ENCODE assay signal across 22 cellular contexts in the genomic region with DNA sequence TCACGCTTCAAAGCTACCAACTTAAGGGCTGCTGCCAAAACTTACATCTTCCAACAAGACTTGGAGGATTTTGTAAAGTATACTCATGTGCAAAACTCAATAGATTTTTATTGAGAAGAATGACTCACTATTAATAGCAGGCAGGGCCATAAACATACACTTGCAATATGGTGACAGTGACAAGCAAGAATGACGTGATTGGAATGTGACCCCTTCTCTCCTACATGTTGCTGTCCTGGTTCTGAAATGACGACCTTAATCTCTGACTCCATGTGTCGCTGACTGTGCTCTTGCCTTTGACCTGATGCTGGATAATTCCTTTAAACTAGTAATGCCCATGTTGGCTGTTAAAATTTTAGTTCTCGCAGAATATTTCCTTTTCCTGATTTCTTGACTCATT.
DNase-seq lines count a peak whose midpoint lies in the region; ATAC-seq, FAIRE-seq and TF ChIP-seq lines count a peak whose summit lies in the region.
"Had no signal": no experiment of that assay in that cellular context is flagged by ENCODE, and none has a peak within 500 bp of the region (broad histone marks: within the 10 kb centered on the region; RNA-seq: fewer than 3 reads in every experiment).

No MANE protein-coding gene starts in this region.

- peak in 3 of 4 donors; percentile 33 to 57 (median 35) for ATAC-seq in psoas muscle
- ATAC-seq: activated naive CD8-positive, alpha-beta T cell treated with anti-CD3 and anti-CD28 coated beads, Interleukin-2, amount 50 U/mL, for 24 hours; natural killer cell treated with Interleukin-12 subunit alpha and Interleukin-12 subunit beta and Interleukin-15 and Interleukin-18, amount 100 ng/mL, for 72 hours; stimulated activated naive CD8-positive, alpha-beta T cell treated with anti-CD3 and anti-CD28 coated beads, Interleukin-15, amount 100 ng/mL, for 72 hours had no signal

- no peaks in the 10 kb centered on the region for H3K36me3 Mint-ChIP-seq in activated naive CD8-positive, alpha-beta T cell treated with anti-CD3 and anti-CD28 coated beads for 36 hours
- H3K36me3 Mint-ChIP-seq: natural killer cell treated with Interleukin-12 subunit alpha and Interleukin-12 subunit beta and Interleukin-15 and Interleukin-18, amount 100 ng/mL, for 72 hours had no signal

- TF ChIP-seq EP300 in Ishikawa (IDR thresholded peaks at IDR 0.05; ENCODE audit: borderline replicate concordance): no peak

- 44 to 68% (median 61%) methylated on average over 5 of the region's 5 CpGs for WGBS in psoas muscle, 3 donors

- intact Hi-C loops in psoas muscle (cut with DNase I): no loop called here

- no peak overlapping the region for H3K4me3 ChIP-seq in psoas muscle
- H3K4me3 ChIP-seq: prostate gland, upper lobe of left lung had no signal

- no peaks in the 10 kb centered on the region for H3K36me3 ChIP-seq in psoas muscle (ENCODE audit: insufficient read depth in 1 of 2, low read depth in 1 of 2)
- H3K36me3 ChIP-seq: prostate gland, upper lobe of left lung had no signal

- no peak for TF ChIP-seq POLR2A in GM12891 (IDR thresholded peaks at IDR 0.05; ENCODE audit: low read depth, low read length)

- no peak overlapping the region for H3K27ac Mint-ChIP-seq in activated naive CD8-positive, alpha-beta T cell treated with anti-CD3 and anti-CD28 coated beads for 36 hours
- H3K27ac Mint-ChIP-seq: activated naive CD8-positive, alpha-beta T cell treated with anti-CD3 and anti-CD28 coated beads, Interleukin-2, amount 50 U/mL, for 24 hours; CD4-positive, alpha-beta T cell; endodermal cell; natural killer cell treated with Interleukin-12 subunit alpha and Interleukin-12 subunit beta and Interleukin-15 and Interleukin-18, amount 100 ng/mL, for 72 hours; stimulated activated naive CD8-positive, alpha-beta T cell treated with anti-CD3 and anti-CD28 coated beads, Interleukin-15, amount 100 ng/mL, for 72 hours had no signal

- no peaks in the 10 kb centered on the region for H3K4me1 Mint-ChIP-seq in activated naive CD8-positive, alpha-beta T cell treated with anti-CD3 and anti-CD28 coated beads for 36 hours
- H3K4me1 Mint-ChIP-seq: activated naive CD8-positive, alpha-beta T cell treated with anti-CD3 and anti-CD28 coated beads, Interleukin-2, amount 50 U/mL, for 24 hours; stimulated activated naive CD8-positive, alpha-beta T cell treated with anti-CD3 and anti-CD28 coated beads, Interleukin-15, amount 100 ng/mL, for 72 hours had no signal

- H3K27me3 ChIP-seq in psoas muscle (ENCODE audit: insufficient read depth in 3 of 3, low read length in 2 of 3): no peaks in the 10 kb centered on the region
- H3K27me3 ChIP-seq: upper lobe of left lung had no signal

- DNase-seq in GM12891 (ENCODE audit: insufficient read length, low spot score) (no peak), dermis microvascular lymphatic vessel endothelial cell (ENCODE audit: low read depth in 2 of 2) (peak; percentile 1 to 4), psoas muscle (no peak), AG20443 (ENCODE audit: low spot score) (no peak)
- no peak for DNase-seq in activated naive CD8-positive, alpha-beta T cell treated with anti-CD3 and anti-CD28 coated beads for 36 hours
- no peak for DNase-seq in activated CD4-positive, alpha-beta T cell treated with anti-CD3 and anti-CD28 coated beads, Interleukin-2, amount 50 U/mL, for 4 hours
- no peak for DNase-seq in stimulated activated CD8-positive, alpha-beta memory T cell treated with anti-CD3 and anti-CD28 coated beads, Interleukin-4, amount 100 ng/mL, for 48 hours
- DNase-seq: activated naive CD8-positive, alpha-beta T cell treated with anti-CD3 and anti-CD28 coated beads, Interleukin-2, amount 50 U/mL, for 24 hours; CD4-positive, alpha-beta T cell; central memory CD4-positive, alpha-beta T cell; DMS79 treated with DMSO at 0.1 percent for 48 hours; endodermal cell; foreskin melanocyte; mammary epithelial cell; NCI-H1694; stimulated activated CD4-positive, alpha-beta T cell treated with anti-CD3 and anti-CD28 coated beads, Interleukin-15, amount 100 ng/mL, for 24 hours; stimulated activated naive CD8-positive, alpha-beta T cell treated with anti-CD3 and anti-CD28 coated beads, Interleukin-15, amount 100 ng/mL, for 72 hours; upper lobe of left lung had no signal

- no peaks in the 10 kb centered on the region for H3K9me3 ChIP-seq in psoas muscle
- H3K9me3 ChIP-seq: prostate gland, upper lobe of left lung had no signal

- no peak for TF ChIP-seq CTCF in psoas muscle (IDR thresholded peaks at IDR 0.05)

- H3K4me1 ChIP-seq in psoas muscle: peaks cover 11% of the 10 kb centered on the region
- H3K4me1 ChIP-seq: prostate gland had no signal

- H3K4me3 Mint-ChIP-seq in activated naive CD8-positive, alpha-beta T cell treated with anti-CD3 and anti-CD28 coated beads for 36 hours: no peak overlapping the region
- H3K4me3 Mint-ChIP-seq: activated naive CD8-positive, alpha-beta T cell treated with anti-CD3 and anti-CD28 coated beads, Interleukin-2, amount 50 U/mL, for 24 hours; CD4-positive, alpha-beta T cell; endodermal cell; natural killer cell treated with Interleukin-12 subunit alpha and Interleukin-12 subunit beta and Interleukin-15 and Interleukin-18, amount 100 ng/mL, for 72 hours; stimulated activated naive CD8-positive, alpha-beta T cell treated with anti-CD3 and anti-CD28 coated beads, Interleukin-15, amount 100 ng/mL, for 72 hours had no signal

- peak; percentile 75 for FAIRE-seq in GM12891 (lab: Jason Lieb, UNC)

- TF ChIP-seq RAD21 in Ishikawa (IDR thresholded peaks at IDR 0.05; ENCODE audit: low read depth): no peak

- H3K27ac ChIP-seq in psoas muscle: no peak overlapping the region
- H3K27ac ChIP-seq: HL-60, prostate gland, upper lobe of left lung had no signal

- no peaks in the 10 kb centered on the region for H3K27me3 Mint-ChIP-seq in activated naive CD8-positive, alpha-beta T cell treated with anti-CD3 and anti-CD28 coated beads for 36 hours
- H3K27me3 Mint-ChIP-seq: activated naive CD8-positive, alpha-beta T cell treated with anti-CD3 and anti-CD28 coated beads, Interleukin-2, amount 50 U/mL, for 24 hours; CD4-positive, alpha-beta T cell; natural killer cell treated with Interleukin-12 subunit alpha and Interleukin-12 subunit beta and Interleukin-15 and Interleukin-18, amount 100 ng/mL, for 72 hours; stimulated activated naive CD8-positive, alpha-beta T cell treated with anti-CD3 and anti-CD28 coated beads, Interleukin-15, amount 100 ng/mL, for 72 hours had no signal

- H3K9me3 Mint-ChIP-seq in activated naive CD8-positive, alpha-beta T cell treated with anti-CD3 and anti-CD28 coated beads for 36 hours: no peaks in the 10 kb centered on the region
- H3K9me3 Mint-ChIP-seq: activated naive CD8-positive, alpha-beta T cell treated with anti-CD3 and anti-CD28 coated beads, Interleukin-2, amount 50 U/mL, for 24 hours; CD4-positive, alpha-beta T cell; endodermal cell; natural killer cell treated with Interleukin-12 subunit alpha and Interleukin-12 subunit beta and Interleukin-15 and Interleukin-18, amount 100 ng/mL, for 72 hours; stimulated activated naive CD8-positive, alpha-beta T cell treated with anti-CD3 and anti-CD28 coated beads, Interleukin-15, amount 100 ng/mL, for 72 hours had no signal

TF ChIP-seq in GM12891, 5 proteins besides CTCF, POLR2A, EP300 and RAD21:
- TF ChIP-seq POLR2AphosphoS5 (IDR thresholded peaks at IDR 0.05; ENCODE audit: low read depth, low read length) (no peak), POU2F2 (IDR thresholded peaks at IDR 0.05; ENCODE audit: low read depth, low read length) (no peak), TAF1 (IDR thresholded peaks at IDR 0.05; ENCODE audit: low read depth, low read length) (no peak), PAX5 (IDR thresholded peaks at IDR 0.05; ENCODE audit: insufficient read depth, low read length, severe bottlenecking) (no peak), SPI1 (IDR thresholded peaks at IDR 0.05; ENCODE audit: low read depth, low read length) (no peak)

TF ChIP-seq in Ishikawa, 13 proteins besides CTCF, POLR2A, EP300 and RAD21:
- no peak for TF ChIP-seq CREB1 (IDR thresholded peaks at IDR 0.05; ENCODE audit: low read depth)
- TF ChIP-seq REST (IDR thresholded peaks at IDR 0.05; ENCODE audit: low read depth): peak; percentile 71
- TF ChIP-seq YY1 (IDR thresholded peaks at IDR 0.05; ENCODE audit: low read depth): no peak

Comparison
In these comparisons a context has a peak if more than half of its experiments do, and no peak if none do; other contexts are left out.
1. DNase-seq: peak in dermis microvascular lymphatic vessel endothelial cell (2 of 2); none in GM12891 (single experiment), psoas muscle (0 of 2), activated naive CD8-positive, alpha-beta T cell treated with anti-CD3 and anti-CD28 coated beads for 36 hours (single experiment), activated CD4-positive, alpha-beta T cell treated with anti-CD3 and anti-CD28 coated beads, Interleukin-2, amount 50 U/mL, for 4 hours (0 of 2), stimulated activated CD8-positive, alpha-beta memory T cell treated with anti-CD3 and anti-CD28 coated beads, Interleukin-4, amount 100 ng/mL, for 48 hours (single experiment) and AG20443 (single experiment).